Comparison of ENCODE assay signal across 9 cellular contexts in the genomic region with DNA sequence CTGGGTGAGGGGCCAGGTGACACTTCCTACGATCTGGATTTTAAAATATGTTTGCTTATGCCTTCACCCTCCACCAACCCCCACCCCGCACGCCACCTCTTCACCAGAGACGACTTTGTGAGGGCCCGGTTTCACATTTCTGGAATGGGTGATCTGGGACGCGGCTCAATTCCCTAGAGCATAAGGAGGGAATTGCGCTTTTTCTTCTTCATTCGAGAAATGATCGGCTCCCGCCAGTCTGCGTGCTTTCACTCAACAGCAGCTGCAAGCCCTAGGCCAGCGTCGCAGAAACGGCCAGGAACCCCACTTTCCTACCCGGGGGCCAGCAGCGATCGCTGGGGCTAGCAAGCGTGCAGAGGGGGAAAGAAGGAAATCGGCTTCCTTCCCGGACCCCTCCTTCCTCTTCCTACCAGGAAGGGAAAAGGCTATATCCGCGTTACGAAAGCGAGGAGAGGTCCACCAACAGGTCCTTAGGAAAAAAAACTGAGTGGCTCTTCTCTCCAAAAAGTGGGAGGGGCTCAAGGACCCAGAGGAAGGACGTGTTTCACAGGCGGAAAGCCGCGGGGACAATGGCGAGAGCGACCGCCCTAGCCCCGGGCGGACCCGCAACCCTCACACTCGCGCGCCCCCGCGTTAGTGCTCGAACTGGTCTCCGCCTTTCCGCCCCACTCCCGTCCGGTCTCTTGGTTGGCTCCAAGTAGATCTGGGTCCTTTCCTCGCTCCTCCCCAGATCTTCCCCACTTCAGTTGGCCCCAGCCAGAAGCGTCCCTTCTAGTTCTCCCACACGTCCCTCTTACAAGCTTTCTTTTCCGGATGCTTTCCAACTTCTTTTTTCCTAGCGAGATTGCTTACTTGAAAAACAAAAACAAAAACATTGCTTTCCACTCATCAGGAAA. TPM values are rescaled to one million over a fixed set of nuclear protein-coding genes. Genes with fewer than 3 reads are reported as not detected.
DNase-seq lines count a peak whose midpoint lies in the region; ATAC-seq and TF ChIP-seq lines count a peak whose summit lies in the region.
"Had no signal": no experiment of that assay in that cellular context is flagged by ENCODE, and none has a peak within 500 bp of the region (broad histone marks: within the 10 kb centered on the region; RNA-seq: fewer than 3 reads in every experiment).

No MANE protein-coding gene starts in this region.

- peak overlapping the region; percentile 91 for H3K4me2 ChIP-seq in H9 (ENCODE audit: insufficient read depth, insufficient read length, low read length)
- peak overlapping the region; percentile 94 for H3K4me2 ChIP-seq in fibroblast of lung (ENCODE audit: extremely low read depth, insufficient read depth, low read length)

- H3K36me3 ChIP-seq in ACC112 (ENCODE audit: insufficient read depth, low read length) (peaks cover 14% of the 10 kb centered on the region), fibroblast of lung (ENCODE audit: control insufficient read depth, insufficient read depth, low read length) (peaks cover 7% of the 10 kb centered on the region), mucosa of descending colon (ENCODE audit: low read depth) (no peaks in the 10 kb centered on the region), upper lobe of left lung (peaks cover 0 to 14% (median 1%) of the 10 kb centered on the region in 4 donors)

- H2BK5ac ChIP-seq in H9 (ENCODE audit: insufficient read length, low read length): no peak overlapping the region

- H3K4me3 ChIP-seq in ACC112 (ENCODE audit: low read depth, low read length) (peak overlapping the region; percentile 80), fibroblast of lung (replicated peaks in 1 of 4; ENCODE audit: control extremely low read depth in 1 of 4, insufficient read depth in 1 of 4, low read depth in 3 of 4, low read length in 4 of 4) (peak overlapping the region; percentile 76 to 98 (median 78)), mucosa of descending colon (no peak overlapping the region), upper lobe of left lung (peak overlapping the region; percentile 59 to 83 (median 71))

- no peak overlapping the region for H4K8ac ChIP-seq in H9 (replicated peaks; ENCODE audit: insufficient read length, low read depth, low read length)

- no peak overlapping the region; the same call in 1 of the 2 replicates for H3K4ac ChIP-seq in H9 (ENCODE audit: low read depth, low read length)

- H2BK120ac ChIP-seq in H9 (ENCODE audit: low read depth, low read length, poor library complexity, severe bottlenecking): no peak overlapping the region

- H3K4me1 ChIP-seq in ACC112 (ENCODE audit: control insufficient read depth, insufficient read depth, low read length, unreplicated experiment) (peaks cover 15% of the 10 kb centered on the region), H9 (ENCODE audit: insufficient read depth, low read length) (peaks cover 7% of the 10 kb centered on the region; the same call in 1 of the 2 replicates), fibroblast of lung (ENCODE audit: control insufficient read depth, extremely low read depth, insufficient read depth, low read length) (peaks cover 2% of the 10 kb centered on the region), mucosa of descending colon (ENCODE audit: low read depth) (peaks cover 33% of the 10 kb centered on the region), upper lobe of left lung (peaks cover 25 to 59% (median 32%) of the 10 kb centered on the region in 4 donors)

- H3K27ac ChIP-seq in ACC112 (ENCODE audit: low read depth, low read length) (peak overlapping the region; percentile 81), H9 (ENCODE audit: insufficient read length, low read depth, low read length) (peak overlapping the region; percentile 6), fibroblast of lung (ENCODE audit: insufficient read depth, low read length) (peak overlapping the region; percentile 96), upper lobe of left lung (peak overlapping the region; percentile 88 to 98 (median 91))

- no peaks in the 10 kb centered on the region for H3K27me3 ChIP-seq in ACC112 (ENCODE audit: insufficient read depth, low read length)
- H3K27me3 ChIP-seq in H9 (ENCODE audit: insufficient read depth, low read length): no peaks in the 10 kb centered on the region; the same call in 1 of the 2 replicates
- H3K27me3 ChIP-seq in fibroblast of lung (ENCODE audit: control insufficient read depth, insufficient read depth, low read length): no peaks in the 10 kb centered on the region
- peaks cover 0 to 12% (median 5%) of the 10 kb centered on the region in 4 donors for H3K27me3 ChIP-seq in upper lobe of left lung

- DNase-seq in H9 (peak; percentile 81), activated B cell treated with CpG ODN at 0.5 μM for 24 hours (no peak), fibroblast of lung (ENCODE audit: low read depth in 2 of 2) (peak; percentile 65 to 86), mucosa of descending colon (peak; percentile 60 to 75 (median 62)), upper lobe of left lung (peak; percentile 71 to 90), GDM1 (lab: John Stamatoyannopoulos, UW) (no peak), germinal center (ENCODE audit: low spot score) (no peak)

- H3K56ac ChIP-seq in H9 (ENCODE audit: insufficient read length, low read depth, low read length): no peak overlapping the region

- no peak overlapping the region for H4K91ac ChIP-seq in H9 (ENCODE audit: insufficient read length, low read depth, low read length)

- no peak overlapping the region for H2BK15ac ChIP-seq in H9 (ENCODE audit: low read depth, low read length)

- peaks cover 14 to 15% (median 15%) of the 10 kb centered on the region in 3 experiments for H3K36me3 Mint-ChIP-seq in H9 (ENCODE audit: insufficient read depth in 1 of 3, low read depth in 3 of 3)
- no peaks in the 10 kb centered on the region for H3K36me3 Mint-ChIP-seq in activated B cell treated with CpG ODN at 0.5 μM for 24 hours (ENCODE audit: low read depth)

- H3K27ac Mint-ChIP-seq in H9 (peak overlapping the region; percentile 24 to 76 (median 75); a peak in 3 of 7 replicates), activated B cell treated with CpG ODN at 0.5 μM for 24 hours (no peak overlapping the region)

- no peak for ATAC-seq in activated B cell treated with CpG ODN at 0.5 μM for 24 hours (ENCODE audit: low read depth)
- peak; percentile 21 for ATAC-seq in mucosa of descending colon
- ATAC-seq in upper lobe of left lung (ENCODE audit: low FRiP score in 2 of 2): peak; percentile 56 to 64
- ATAC-seq: HCT116 had no signal

- H2BK20ac ChIP-seq in H9 (ENCODE audit: low read depth, low read length, poor library complexity, severe bottlenecking): no peak overlapping the region

- no peak overlapping the region for H2AK5ac ChIP-seq in H9 (ENCODE audit: insufficient read length, low read length)

- no peak overlapping the region for H3T11ph ChIP-seq in H9 (ENCODE audit: low read length)

- H3K9me3 ChIP-seq in H9 (ENCODE audit: control insufficient read depth, low read depth, low read length) (no peaks in the 10 kb centered on the region), fibroblast of lung (ENCODE audit: control insufficient read depth, insufficient read depth, low read depth, low read length) (no peaks in the 10 kb centered on the region), mucosa of descending colon (no peaks in the 10 kb centered on the region), upper lobe of left lung (no peaks in the 10 kb centered on the region)

- H3K9me3 Mint-ChIP-seq in H9: peaks cover 0 to 2% of the 10 kb centered on the region in 2 experiments; a peak in 3 of 5 replicates
- H3K9me3 Mint-ChIP-seq in activated B cell treated with CpG ODN at 0.5 μM for 24 hours: no peaks in the 10 kb centered on the region

- TF ChIP-seq CTCF in H9 (conservative IDR thresholded peaks at IDR 0.05): peak; percentile 18; the same call in 1 of the 3 replicates
- no peak for TF ChIP-seq CTCF in activated B cell treated with CpG ODN at 0.5 μM for 24 hours (IDR thresholded peaks at IDR 0.05)
- peak; percentile 9 to 39 for TF ChIP-seq CTCF in fibroblast of lung (conservative IDR thresholded peaks at IDR 0.05 in 1 of 2, IDR thresholded peaks at IDR 0.05 in 1 of 2; ENCODE audit: low read depth in 1 of 2, low read length in 2 of 2)
- no peak for TF ChIP-seq CTCF in mucosa of descending colon (IDR thresholded peaks at IDR 0.05)
- TF ChIP-seq CTCF in upper lobe of left lung (IDR thresholded peaks at IDR 0.05): peak in 3 of 6 experiments; percentile 15 to 50 (median 33)

- CTCF ChIA-PET in activated B cell treated with CpG ODN at 0.5 μM for 24 hours (lab: Charles Lee): interaction anchor here (0.6 kb wide), 1 partner anchor 1210 kb away, joined by 3 read pairs; no protein-coding TSS in a partner anchor

- peaks cover 26% of the 10 kb centered on the region for H3K27me3 Mint-ChIP-seq in H9 (ENCODE audit: low read depth)
- H3K27me3 Mint-ChIP-seq in activated B cell treated with CpG ODN at 0.5 μM for 24 hours: peaks cover 55% of the 10 kb centered on the region

- H2AFZ ChIP-seq in ACC112 (ENCODE audit: low read length, unreplicated experiment) (peak overlapping the region; percentile 91), H9 (ENCODE audit: low read length) (peak overlapping the region; percentile 60), fibroblast of lung (ENCODE audit: low read length) (peak overlapping the region; percentile 62)

- H3K9ac ChIP-seq in H9 (ENCODE audit: extremely low read depth, insufficient read length, low read length) (peak overlapping the region; percentile 59), fibroblast of lung (ENCODE audit: insufficient read depth, low read length) (peak overlapping the region; percentile 90)

- no peak overlapping the region for H2BK12ac ChIP-seq in H9 (ENCODE audit: insufficient read length, low read depth, low read length)

- peak overlapping the region; percentile 33 for H3K18ac ChIP-seq in H9 (ENCODE audit: insufficient read length, low read depth, low read length)

- TF ChIP-seq POLR2A in upper lobe of left lung (IDR thresholded peaks at IDR 0.05): peak in 3 of 4 donors; percentile 44 to 64 (median 44)

- peak overlapping the region; percentile 84 for H3K14ac ChIP-seq in H9 (ENCODE audit: insufficient read depth, low read length)

- no peak overlapping the region for H3K23ac ChIP-seq in H9 (ENCODE audit: insufficient read length, low read depth, low read length)

- POLR2A ChIA-PET in activated B cell treated with CpG ODN at 0.5 μM for 24 hours (lab: Charles Lee): no interaction called here

- no CpG with 5 or more reads among the region's 50 CpGs for WGBS in H9 (ENCODE audit: extremely low coverage, insufficient read length, low lambda C conversion rate)
- WGBS in upper lobe of left lung, 2 donors: 1 to 2% methylated on average over 23 to 50 of the region's 50 CpGs

- peaks cover 23% of the 10 kb centered on the region for H3K23me2 ChIP-seq in H9 (ENCODE audit: insufficient read length, low read depth, low read length, poor library complexity, severe bottlenecking)

- TF ChIP-seq EP300 in upper lobe of left lung (IDR thresholded peaks at IDR 0.05): no peak

- H3K4me1 Mint-ChIP-seq in H9 (peaks cover 36 to 38% of the 10 kb centered on the region in 2 experiments), activated B cell treated with CpG ODN at 0.5 μM for 24 hours (peaks cover 36% of the 10 kb centered on the region)

- H4K5ac ChIP-seq in H9 (ENCODE audit: insufficient read length, low read depth, low read length): no peak overlapping the region

- no peaks in the 10 kb centered on the region for H3K79me1 ChIP-seq in H9 (ENCODE audit: insufficient read depth, low read depth, low read length, poor library complexity, severe bottlenecking)

- H3K79me2 ChIP-seq in ACC112 (ENCODE audit: control insufficient read depth, insufficient read depth, low read length, unreplicated experiment) (peaks cover 33% of the 10 kb centered on the region), H9 (ENCODE audit: insufficient read depth, low read length) (peaks cover 8% of the 10 kb centered on the region; the same call in 1 of the 2 replicates), fibroblast of lung (ENCODE audit: control insufficient read depth, insufficient read depth, low read length) (peaks cover 37% of the 10 kb centered on the region)

- intact Hi-C loops in activated B cell treated with CpG ODN at 0.5 μM for 24 hours (cut with micrococcal nuclease) (loop anchor here (5.0 to 10.0 kb wide), 2 partner anchors 1206 to 1851 kb away; no protein-coding TSS in a partner anchor), mucosa of descending colon (cut with DNase I, micrococcal nuclease) (loop anchor here in 1 of 2 donors (10.0 kb wide), 1 partner anchor 1899 kb away; no protein-coding TSS in a partner anchor)

- peak overlapping the region; percentile 83 to 89 for H3K4me3 Mint-ChIP-seq in H9
- H3K4me3 Mint-ChIP-seq in activated B cell treated with CpG ODN at 0.5 μM for 24 hours: peak overlapping the region; percentile 72

- H4K20me1 ChIP-seq in H9 (ENCODE audit: control insufficient read depth, insufficient read depth, insufficient read length) (no peaks in the 10 kb centered on the region), fibroblast of lung (ENCODE audit: control insufficient read depth, extremely low read depth, insufficient read depth, low read length) (peaks cover 3% of the 10 kb centered on the region)

RNA-seq across cellular contexts. Expression of a gene that starts 1.1 kb away (rescaled TPM):
- total RNA-seq in H9 (2021): 17.8 and 17.9 TPM in 2 replicates
- total RNA-seq in activated B cell treated with CpG ODN at 0.5 μM for 24 hours: not detected in 2 replicates
- total RNA-seq in fibroblast of lung: 186 and 199 TPM in 2 replicates
- polyA plus RNA-seq in fibroblast of lung: 200 and 208 TPM in 2 replicates
- 119 and 123 TPM in 2 replicates for polyA plus RNA-seq in fibroblast of lung (2012)
- polyA minus RNA-seq in fibroblast of lung (ENCODE audit: low replicate concordance): 886 and 1,145 TPM in 2 replicates
- 10 to 100 TPM in 2 of 3 donors, 1 to 10 TPM in 1; 5.2 to 59.3 (median 43.9) TPM for total RNA-seq in mucosa of descending colon
- total RNA-seq in upper lobe of left lung: 100 to 1,000 TPM in 1 of 6 donors, 10 to 100 TPM in 5; 37.9 to 144 (median 58.4) TPM

Comparison
In these comparisons a context has a peak if more than half of its experiments do, and no peak if none do; other contexts are left out.
1. H3K27ac ChIP-seq: peak in every context shown above with its lines; median percentile 96 in fibroblast of lung; 91 in upper lobe of left lung; 81 in ACC112; 6 in H9.
2. DNase-seq: peak in H9 (single experiment), fibroblast of lung (2 of 2), mucosa of descending colon (3 of 3) and upper lobe of left lung (2 of 2); none in activated B cell treated with CpG ODN at 0.5 μM for 24 hours (single experiment), GDM1 (single experiment) and germinal center (single experiment).
3. CTCF ChIP-seq: peak in H9 (single experiment) and fibroblast of lung (2 of 2); none in activated B cell treated with CpG ODN at 0.5 μM for 24 hours (single experiment) and mucosa of descending colon (single experiment).
4. Peak in every context shown above with its lines, with median percentiles within 50 percentile points of each other: H2AFZ ChIP-seq.